In genomic region chr17:29740017-29740416, GRCh38 we compare ENCODE assay signal across 11 cellular contexts.
DNase-seq lines count a peak whose midpoint lies in the region; ATAC-seq and TF ChIP-seq lines count a peak whose summit lies in the region.
"Had no signal": no experiment of that assay in that cellular context is flagged by ENCODE, and none has a peak within 500 bp of the region (broad histone marks: within the 10 kb centered on the region; RNA-seq: fewer than 3 reads in every experiment).

No MANE protein-coding gene starts in this region.

- peaks cover 4 to 18% (median 9%) of the 10 kb centered on the region in 4 donors for H3K4me1 ChIP-seq in liver (ENCODE audit: control insufficient read depth in 4 of 4, insufficient read depth in 4 of 4, low read length in 3 of 4)
- peaks cover 30 to 40% (median 32%) of the 10 kb centered on the region in 3 donors for H3K4me1 ChIP-seq in skeletal muscle tissue (ENCODE audit: control insufficient read depth in 3 of 3, insufficient read depth in 3 of 3, low read length in 3 of 3)

- TF ChIP-seq CTCF in liver (IDR thresholded peaks at IDR 0.05; ENCODE audit: low read depth, low read length, missing input control): no peak

- H3K4me3 ChIP-seq in liver (ENCODE audit: low read depth in 1 of 3, low read length in 3 of 3) (no peak overlapping the region), skeletal muscle tissue (ENCODE audit: low read length in 3 of 3) (peak overlapping the region in 1 of 3 donors; percentile 40)
- H3K4me3 ChIP-seq: body of pancreas had no signal

- H3K27me3 Mint-ChIP-seq in activated naive CD8-positive, alpha-beta T cell treated with anti-CD3 and anti-CD28 coated beads, Interleukin-2, amount 50 U/mL, for 24 hours: no peaks in the 10 kb centered on the region

- H3K27me3 ChIP-seq in liver (ENCODE audit: control insufficient read depth in 4 of 4, insufficient read depth in 4 of 4, low read length in 3 of 4) (no peaks in the 10 kb centered on the region), skeletal muscle tissue (ENCODE audit: control insufficient read depth in 3 of 3, insufficient read depth in 3 of 3, low read length in 3 of 3) (no peaks in the 10 kb centered on the region)
- H3K27me3 ChIP-seq: body of pancreas had no signal

- WGBS in liver: 34% methylated on average over 4 of the region's 4 CpGs

- H3K36me3 ChIP-seq in liver (ENCODE audit: control insufficient read depth in 4 of 4, insufficient read depth in 3 of 4, low read depth in 1 of 4, low read length in 3 of 4): no peaks in the 10 kb centered on the region
- H3K36me3 ChIP-seq in skeletal muscle tissue (ENCODE audit: control insufficient read depth in 3 of 3, insufficient read depth in 3 of 3, low read length in 3 of 3): peaks cover 0 to 2% (median 0%) of the 10 kb centered on the region in 3 donors

- ATAC-seq in activated naive CD8-positive, alpha-beta T cell treated with anti-CD3 and anti-CD28 coated beads, Interleukin-2, amount 50 U/mL, for 24 hours: no peak
- ATAC-seq in HG03196 (IDR thresholded peaks at IDR 0.05; ENCODE audit: unreplicated experiment): no peak
- ATAC-seq: body of pancreas had no signal

- peak overlapping the region; percentile 28 for H3K27ac Mint-ChIP-seq in activated naive CD8-positive, alpha-beta T cell treated with anti-CD3 and anti-CD28 coated beads, Interleukin-2, amount 50 U/mL, for 24 hours

- no peaks in the 10 kb centered on the region for H3K9me3 Mint-ChIP-seq in activated naive CD8-positive, alpha-beta T cell treated with anti-CD3 and anti-CD28 coated beads, Interleukin-2, amount 50 U/mL, for 24 hours

- H3K4me3 Mint-ChIP-seq in activated naive CD8-positive, alpha-beta T cell treated with anti-CD3 and anti-CD28 coated beads, Interleukin-2, amount 50 U/mL, for 24 hours: no peak overlapping the region

- H3K27ac ChIP-seq in liver (ENCODE audit: low read depth in 1 of 2, low read length in 2 of 2) (no peak overlapping the region), skeletal muscle tissue (ENCODE audit: low read depth, low read length) (peak overlapping the region; percentile 54)
- H3K27ac ChIP-seq: body of pancreas had no signal

- DNase-seq in HuH-7 (ENCODE audit: low spot score) (peak; percentile 35), NCI-H1105 treated with DMSO at 0.1 percent for 48 hours (lab: John Stamatoyannopoulos, UW) (no peak), glomerular visceral epithelial cell (ENCODE audit: extremely low spot score) (no peak)
- no peak for DNase-seq in activated naive CD8-positive, alpha-beta T cell treated with anti-CD3 and anti-CD28 coated beads, Interleukin-2, amount 50 U/mL, for 24 hours
- DNase-seq: body of pancreas, Kasumi-1, mesendoderm, NCI-H2081 had no signal

- TF ChIP-seq RAD21 in liver (IDR thresholded peaks at IDR 0.05): peak in 1 of 2 donors; percentile 7

- H3K36me3 Mint-ChIP-seq in activated naive CD8-positive, alpha-beta T cell treated with anti-CD3 and anti-CD28 coated beads, Interleukin-2, amount 50 U/mL, for 24 hours (ENCODE audit: low read depth): peaks cover 2% of the 10 kb centered on the region

- H3K9me3 ChIP-seq in liver (ENCODE audit: control insufficient read depth in 4 of 4, low read length in 3 of 4) (no peaks in the 10 kb centered on the region), skeletal muscle tissue (ENCODE audit: control insufficient read depth in 3 of 3, low read length in 3 of 3) (no peaks in the 10 kb centered on the region)
- H3K9me3 ChIP-seq: body of pancreas had no signal

- H3K4me1 Mint-ChIP-seq in activated naive CD8-positive, alpha-beta T cell treated with anti-CD3 and anti-CD28 coated beads, Interleukin-2, amount 50 U/mL, for 24 hours: peaks cover 42% of the 10 kb centered on the region

- peak overlapping the region in 1 of 2 donors; percentile 12 for H3K9ac ChIP-seq in liver (ENCODE audit: low read depth in 1 of 2, low read length in 2 of 2)
- H3K9ac ChIP-seq in skeletal muscle tissue (ENCODE audit: low read depth in 1 of 3, low read length in 3 of 3): peak overlapping the region; percentile 16 to 62 (median 47)

TF ChIP-seq in liver, 16 proteins besides CTCF, POLR2A, EP300 and RAD21:
- TF ChIP-seq NR2F2 (IDR thresholded peaks at IDR 0.05) (peak; percentile 98), ZBTB33 (IDR thresholded peaks at IDR 0.05) (peak; percentile 22), SP1 (IDR thresholded peaks at IDR 0.05) (peak; percentile 40), YY1 (IDR thresholded peaks at IDR 0.05) (peak; percentile 23), MAX (IDR thresholded peaks at IDR 0.05) (no peak), TAF1 (conservative IDR thresholded peaks at IDR 0.05) (no peak), EGR1 (IDR thresholded peaks at IDR 0.05; ENCODE audit: low read depth in 2 of 2) (no peak), FOXA1 (IDR thresholded peaks at IDR 0.05) (no peak), RXRA (IDR thresholded peaks at IDR 0.05) (peak; percentile 80 to 82), GABPA (IDR thresholded peaks at IDR 0.05 in 1 of 2, conservative IDR thresholded peaks at IDR 0.05 in 1 of 2) (no peak), HNF4G (IDR thresholded peaks at IDR 0.05) (peak; percentile 52), HNF4A (conservative IDR thresholded peaks at IDR 0.05) (peak; percentile 88), FOXA2 (IDR thresholded peaks at IDR 0.05) (no peak)
- TF ChIP-seq, protein P1, sequence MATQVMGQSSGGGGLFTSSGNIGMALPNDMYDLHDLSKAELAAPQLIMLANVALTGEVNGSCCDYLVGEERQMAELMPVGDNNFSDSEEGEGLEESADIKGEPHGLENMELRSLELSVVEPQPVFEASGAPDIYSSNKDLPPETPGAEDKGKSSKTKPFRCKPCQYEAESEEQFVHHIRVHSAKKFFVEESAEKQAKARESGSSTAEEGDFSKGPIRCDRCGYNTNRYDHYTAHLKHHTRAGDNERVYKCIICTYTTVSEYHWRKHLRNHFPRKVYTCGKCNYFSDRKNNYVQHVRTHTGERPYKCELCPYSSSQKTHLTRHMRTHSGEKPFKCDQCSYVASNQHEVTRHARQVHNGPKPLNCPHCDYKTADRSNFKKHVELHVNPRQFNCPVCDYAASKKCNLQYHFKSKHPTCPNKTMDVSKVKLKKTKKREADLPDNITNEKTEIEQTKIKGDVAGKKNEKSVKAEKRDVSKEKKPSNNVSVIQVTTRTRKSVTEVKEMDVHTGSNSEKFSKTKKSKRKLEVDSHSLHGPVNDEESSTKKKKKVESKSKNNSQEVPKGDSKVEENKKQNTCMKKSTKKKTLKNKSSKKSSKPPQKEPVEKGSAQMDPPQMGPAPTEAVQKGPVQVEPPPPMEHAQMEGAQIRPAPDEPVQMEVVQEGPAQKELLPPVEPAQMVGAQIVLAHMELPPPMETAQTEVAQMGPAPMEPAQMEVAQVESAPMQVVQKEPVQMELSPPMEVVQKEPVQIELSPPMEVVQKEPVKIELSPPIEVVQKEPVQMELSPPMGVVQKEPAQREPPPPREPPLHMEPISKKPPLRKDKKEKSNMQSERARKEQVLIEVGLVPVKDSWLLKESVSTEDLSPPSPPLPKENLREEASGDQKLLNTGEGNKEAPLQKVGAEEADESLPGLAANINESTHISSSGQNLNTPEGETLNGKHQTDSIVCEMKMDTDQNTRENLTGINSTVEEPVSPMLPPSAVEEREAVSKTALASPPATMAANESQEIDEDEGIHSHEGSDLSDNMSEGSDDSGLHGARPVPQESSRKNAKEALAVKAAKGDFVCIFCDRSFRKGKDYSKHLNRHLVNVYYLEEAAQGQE (IDR thresholded peaks at IDR 0.05): no peak
